Comparison of ENCODE assay signal across 7 cellular contexts in genomic region chrX:140775211-140775610, GRCh38.
"Had no signal": no experiment of that assay in that cellular context is flagged by ENCODE, and none has a peak within 500 bp of the region (broad histone marks: within the 10 kb centered on the region; RNA-seq: fewer than 3 reads in every experiment).

No MANE protein-coding gene starts in this region.

- H3K9me3 ChIP-seq: HAP-1 had no signal

- H3K4me1 ChIP-seq: HAP-1 had no signal

- H3K4me3 ChIP-seq: GM23248, HAP-1, K562 had no signal

- DNase-seq: GM23248, GOT3, H7, HFFc6, IMR-90 had no signal

- H3K27ac ChIP-seq: GM23248 had no signal
